In the genomic region with DNA sequence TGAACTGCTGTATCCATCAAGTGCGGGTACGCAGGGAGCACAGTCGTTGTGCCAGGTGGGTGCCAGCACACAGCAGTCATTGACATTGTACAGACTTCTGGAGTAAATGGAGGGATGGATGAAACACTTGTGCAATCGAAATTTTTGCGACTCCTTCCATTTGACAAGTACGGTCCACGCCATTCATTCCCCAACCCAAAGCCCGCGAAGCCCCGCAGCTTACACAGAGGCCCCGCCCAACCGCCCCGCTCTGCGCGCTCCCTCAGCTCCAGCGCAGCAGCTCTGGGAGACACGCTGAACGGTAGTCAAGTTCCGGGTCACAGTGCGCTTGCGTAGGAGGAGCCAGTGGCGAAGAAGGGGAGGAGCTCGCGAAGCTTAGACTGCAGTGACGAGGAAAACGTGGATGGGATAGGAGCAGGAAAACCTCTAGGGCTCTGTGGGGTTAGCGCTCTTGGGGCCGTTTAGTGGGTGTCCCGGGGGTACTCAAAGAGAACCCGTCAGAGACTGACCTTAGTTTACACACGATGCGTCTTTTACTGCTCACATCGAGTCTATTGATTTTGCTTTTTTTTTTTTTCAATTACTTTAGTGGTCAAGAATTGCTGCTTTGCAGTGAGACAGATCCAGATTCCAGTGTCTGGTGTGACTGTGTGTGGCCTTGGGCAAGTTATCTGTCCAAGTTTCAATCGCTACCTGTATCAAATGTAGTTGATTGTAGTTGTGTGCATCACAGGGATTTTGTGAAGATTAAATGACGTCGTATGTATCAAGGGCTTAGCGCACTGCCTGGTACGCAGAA, we compare ENCODE assay signal across 8 cellular contexts. TPM values are rescaled to one million over a fixed set of nuclear protein-coding genes. Genes with fewer than 3 reads are reported as not detected.
A peak's percentile ranks its signal among the peaks of the same experiment; 100 is the strongest.
DNase-seq lines count a peak whose midpoint lies in the region; ATAC-seq, FAIRE-seq and TF ChIP-seq lines count a peak whose summit lies in the region.

No MANE protein-coding gene starts in this region.

- H3K9me3 Mint-ChIP-seq in activated naive CD8-positive, alpha-beta T cell treated with anti-CD3 and anti-CD28 coated beads, Interleukin-2, amount 10 ng/mL, durations not matched to agents 7 days and 5 days: peaks cover 4% of the 10 kb centered on the region

- ATAC-seq in activated naive CD8-positive, alpha-beta T cell treated with anti-CD3 and anti-CD28 coated beads, Interleukin-2, amount 10 ng/mL, durations not matched to agents 7 days and 5 days (ENCODE audit: low read depth): peak; percentile 100
- peak; percentile 100 for ATAC-seq in pancreas

- no peaks in the 10 kb centered on the region for H3K9me3 ChIP-seq in cardiac muscle cell (ENCODE audit: low read depth)
- H3K9me3 ChIP-seq in pancreas: no peaks in the 10 kb centered on the region
- H3K9me3 ChIP-seq in tibial artery: no peaks in the 10 kb centered on the region

- FAIRE-seq in pancreas (lab: Jason Lieb, UNC): peak; percentile 26

- H3K4me1 Mint-ChIP-seq in activated naive CD8-positive, alpha-beta T cell treated with anti-CD3 and anti-CD28 coated beads, Interleukin-2, amount 10 ng/mL, durations not matched to agents 7 days and 5 days: peaks cover 14% of the 10 kb centered on the region

- H3K27me3 ChIP-seq in cardiac muscle cell (no peaks in the 10 kb centered on the region), pancreas (peaks cover 0 to 7% (median 0%) of the 10 kb centered on the region in 4 donors), tibial artery (peaks cover 0 to under 1% of the 10 kb centered on the region in 2 donors)

- peak overlapping the region; percentile 66 for H3K27ac Mint-ChIP-seq in activated naive CD8-positive, alpha-beta T cell treated with anti-CD3 and anti-CD28 coated beads, Interleukin-2, amount 10 ng/mL, durations not matched to agents 7 days and 5 days

- peak overlapping the region; percentile 82 for H3K4me3 Mint-ChIP-seq in activated naive CD8-positive, alpha-beta T cell treated with anti-CD3 and anti-CD28 coated beads, Interleukin-2, amount 10 ng/mL, durations not matched to agents 7 days and 5 days

- peak; percentile 79 for TF ChIP-seq POLR2A in NB4 (IDR thresholded peaks at IDR 0.05; ENCODE audit: extremely low read depth, insufficient read length)

- H3K27me3 Mint-ChIP-seq in activated naive CD8-positive, alpha-beta T cell treated with anti-CD3 and anti-CD28 coated beads, Interleukin-2, amount 10 ng/mL, durations not matched to agents 7 days and 5 days: peaks cover 34% of the 10 kb centered on the region

- TF ChIP-seq CTCF in HFF-Myc (IDR thresholded peaks at IDR 0.05; ENCODE audit: low read depth, low read length, missing control alignments) (no peak), NB4 (IDR thresholded peaks at IDR 0.05; ENCODE audit: low read depth, low read length) (no peak), cardiac muscle cell (IDR thresholded peaks at IDR 0.05; ENCODE audit: low read depth, low read length) (no peak), pancreas (IDR thresholded peaks at IDR 0.05) (no peak), tibial artery (IDR thresholded peaks at IDR 0.05) (no peak)

- H3K36me3 Mint-ChIP-seq in activated naive CD8-positive, alpha-beta T cell treated with anti-CD3 and anti-CD28 coated beads, Interleukin-2, amount 10 ng/mL, durations not matched to agents 7 days and 5 days: no peaks in the 10 kb centered on the region

- H3K36me3 ChIP-seq in cardiac muscle cell (no peaks in the 10 kb centered on the region), pancreas (no peaks in the 10 kb centered on the region), tibial artery (no peaks in the 10 kb centered on the region)

- no peak overlapping the region for H3K27ac ChIP-seq in cardiac muscle cell
- no peak overlapping the region for H3K27ac ChIP-seq in pancreas
- peak overlapping the region in 1 of 2 donors; percentile 22 for H3K27ac ChIP-seq in tibial artery

- POLR2A ChIA-PET in activated naive CD8-positive, alpha-beta T cell treated with anti-CD3 and anti-CD28 coated beads, Interleukin-2, amount 10 ng/mL, durations not matched to agents 7 days and 5 days (lab: Charles Lee): interaction anchor here (0.6 to 1.4 kb wide), 3 partner anchors 15 to 982 kb away, joined by 3 to 10 read pairs (median 6); a partner anchor contains a TSS

- H3K4me3 ChIP-seq in HFF-Myc (replicated peaks; ENCODE audit: low read depth, low read length): peak overlapping the region; percentile 35
- H3K4me3 ChIP-seq in NB4 (ENCODE audit: low read depth, low read length): peak overlapping the region; percentile 73
- H3K4me3 ChIP-seq in cardiac muscle cell: peak overlapping the region; percentile 33
- peak overlapping the region; percentile 29 to 48 (median 44) for H3K4me3 ChIP-seq in pancreas
- peak overlapping the region; percentile 45 to 60 for H3K4me3 ChIP-seq in tibial artery

- intact Hi-C loops in pancreas (cut with DNase I) (no loop called here), tibial artery (cut with DNase I; ENCODE audit: low total_unique reads) (no loop called here)

- peak; percentile 64 for DNase-seq in GM04504 (ENCODE audit: low read depth)
- peak; percentile 84 for DNase-seq in HFF-Myc (ENCODE audit: extremely low read depth, low read depth)
- peak; percentile 96 for DNase-seq in NB4 (ENCODE audit: low read depth)
- DNase-seq in SKM-1 (lab: John Stamatoyannopoulos, UW; ENCODE audit: unreplicated experiment): peak; percentile 73
- peak; percentile 83 for DNase-seq in activated naive CD8-positive, alpha-beta T cell treated with anti-CD3 and anti-CD28 coated beads, Interleukin-2, amount 10 ng/mL, durations not matched to agents 7 days and 5 days
- DNase-seq in cardiac muscle cell (ENCODE audit: low read depth in 1 of 2, low spot score in 1 of 2): peak; percentile 87 to 94
- peak; percentile 89 to 96 (median 91) for DNase-seq in pancreas
- peak; percentile 84 to 93 for DNase-seq in tibial artery

- 8% methylated on average over 38 of the region's 38 CpGs for WGBS in pancreas, 2 donors

- H3K4me1 ChIP-seq in cardiac muscle cell (ENCODE audit: low read depth) (no peaks in the 10 kb centered on the region), pancreas (no peaks in the 10 kb centered on the region), tibial artery (peaks cover 0 to 9% (median 3%) of the 10 kb centered on the region in 4 donors)

RNA-seq across cellular contexts. Expression of a gene that starts 15.3 kb away (rescaled TPM):
- 10 to 100 TPM; 17.7 to 19.1 TPM for total RNA-seq in activated naive CD8-positive, alpha-beta T cell treated with anti-CD3 and anti-CD28 coated beads, Interleukin-2, amount 10 ng/mL, durations not matched to agents 7 days and 5 days
- total RNA-seq in cardiac muscle cell (49.2 and 62.9 TPM in 2 replicates), pancreas (10 to 100 TPM in 2 of 6 donors, 1 to 10 TPM in 4; 6.0 to 15.0 (median 8.0) TPM)
- polyA plus RNA-seq in cardiac muscle cell (30.6 and 34.7 TPM in 2 replicates), pancreas (1 to 10 TPM; 7.5 to 8.9 TPM)

RNA-seq across cellular contexts. Expression of a gene that starts 58.9 kb away (rescaled TPM):
- total RNA-seq in activated naive CD8-positive, alpha-beta T cell treated with anti-CD3 and anti-CD28 coated beads, Interleukin-2, amount 10 ng/mL, durations not matched to agents 7 days and 5 days: 10 to 100 TPM; 18.6 to 19.8 TPM
- total RNA-seq in cardiac muscle cell (15.1 and 18.1 TPM in 2 replicates), pancreas (1 to 10 TPM; 4.2 to 6.7 (median 5.4) TPM)
- polyA plus RNA-seq in cardiac muscle cell (22.9 and 24.6 TPM in 2 replicates), pancreas (1 to 10 TPM; 3.1 to 6.4 TPM)
